Comparison of ENCODE assay signal across 1 cellular context in genomic region chr1:234737915-234738314, GRCh38.
TF ChIP-seq lines count a peak whose summit lies in the region.

No MANE protein-coding gene starts in this region.

TF ChIP-seq in GM23338, 12 proteins besides CTCF, POLR2A, EP300 and RAD21 (continued from another document):
- TF ChIP-seq ZNF462 (CRISPR knock-in tag; IDR thresholded peaks at IDR 0.05), result no peak
- no peak for TF ChIP-seq ZNF331 (CRISPR knock-in tag; IDR thresholded peaks at IDR 0.05; ENCODE audit: low read depth)
- no peak for TF ChIP-seq EZH2 (IDR thresholded peaks at IDR 0.05; ENCODE audit: low read depth, unreplicated experiment)
